In genomic region chr2:234014462-234014861, GRCh38 we compare ENCODE assay signal across 2 cellular contexts. TPM values are rescaled to one million over a fixed set of nuclear protein-coding genes. Genes with fewer than 3 reads are reported as not detected.
"Had no signal": no experiment of that assay in that cellular context is flagged by ENCODE, and none has a peak within 500 bp of the region (broad histone marks: within the 10 kb centered on the region; RNA-seq: fewer than 3 reads in every experiment).

No MANE protein-coding gene starts in this region.

- ATAC-seq: GM12878 had no signal

- H3K4me3 ChIP-seq: GM12878 had no signal

- DNase-seq: GF-D8 had no signal

RNA-seq across cellular contexts. Expression of gene SPP2, which starts 36.0 kb away (rescaled TPM):
- polyA plus RNA-seq: GM12878 had no signal
